24 cellular contexts compared by ENCODE assay signal in the genomic region with DNA sequence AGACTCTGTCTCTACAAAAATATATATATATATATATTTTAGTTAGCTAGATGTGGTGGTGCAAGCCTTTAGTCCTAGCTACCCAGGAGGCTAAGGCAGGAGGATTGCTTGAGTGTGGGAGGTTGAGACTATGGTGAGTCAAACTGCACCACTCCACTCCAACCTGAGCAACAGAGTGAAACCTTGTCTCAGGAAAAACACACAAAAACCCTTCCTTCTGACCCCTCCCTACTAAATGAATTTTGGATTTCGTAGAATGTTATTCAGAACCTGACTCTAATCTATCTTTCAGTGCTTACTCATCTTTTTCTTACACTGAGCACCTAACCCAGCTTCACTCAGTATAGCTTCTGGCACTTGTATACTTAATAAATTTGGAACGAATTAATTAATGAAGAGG. TPM values are rescaled to one million over a fixed set of nuclear protein-coding genes. Genes with fewer than 3 reads are reported as not detected.
A peak's percentile ranks its signal among the peaks of the same experiment; 100 is the strongest.
DNase-seq lines count a peak whose midpoint lies in the region; ATAC-seq and TF ChIP-seq lines count a peak whose summit lies in the region.
"Had no signal": no experiment of that assay in that cellular context is flagged by ENCODE, and none has a peak within 500 bp of the region (broad histone marks: within the 10 kb centered on the region; RNA-seq: fewer than 3 reads in every experiment).

No MANE protein-coding gene starts in this region.

- no peaks in the 10 kb centered on the region for H3K27me3 ChIP-seq in CD8-positive, alpha-beta T cell (ENCODE audit: insufficient read depth, low read length)
- no peaks in the 10 kb centered on the region for H3K27me3 ChIP-seq in gastrocnemius medialis
- H3K27me3 ChIP-seq in heart left ventricle, result peaks cover 0 to 3% (median 0%) of the 10 kb centered on the region in 9 donors
- H3K27me3 ChIP-seq: esophagus muscularis mucosa had no signal

- H3K36me3 Mint-ChIP-seq in CD8-positive, alpha-beta T cell, result no peaks in the 10 kb centered on the region
- H3K36me3 Mint-ChIP-seq in activated T-helper 2 cell treated with anti-CD3 and anti-CD28 coated beads, Interferon-gamma antibody, Interleukin-2, Interleukin-4, amounts not matched to agents 10 μg/mL and 5 μg/mL and 100 μg/mL, durations not matched to agents 14 hours and 24 hours and 36 hours (ENCODE audit: low read depth), result peaks cover 12% of the 10 kb centered on the region
- H3K36me3 Mint-ChIP-seq in naive thymus-derived CD8-positive, alpha-beta T cell, result peaks cover 0 to 5% (median 0%) of the 10 kb centered on the region in 3 donors
- H3K36me3 Mint-ChIP-seq: brain, type B pancreatic cell had no signal

- no peaks in the 10 kb centered on the region for H3K9me3 ChIP-seq in CD8-positive, alpha-beta T cell (ENCODE audit: low read length)
- H3K9me3 ChIP-seq in gastrocnemius medialis (no peaks in the 10 kb centered on the region), heart left ventricle (no peaks in the 10 kb centered on the region)
- H3K9me3 ChIP-seq: esophagus muscularis mucosa, gastroesophageal sphincter, mucosa of descending colon, SJSA1 had no signal

- peaks cover 2% of the 10 kb centered on the region for H3K9me3 Mint-ChIP-seq in CD8-positive, alpha-beta T cell
- peaks cover 5% of the 10 kb centered on the region for H3K9me3 Mint-ChIP-seq in activated T-helper 2 cell treated with anti-CD3 and anti-CD28 coated beads, Interferon-gamma antibody, Interleukin-2, Interleukin-4, amounts not matched to agents 10 μg/mL and 5 μg/mL and 100 μg/mL, durations not matched to agents 14 hours and 24 hours and 36 hours
- peaks cover 0 to 18% (median 0%) of the 10 kb centered on the region in 9 donors for H3K9me3 Mint-ChIP-seq in naive thymus-derived CD8-positive, alpha-beta T cell
- H3K9me3 Mint-ChIP-seq: brain, neural crest cell, type B pancreatic cell had no signal

- no peak for TF ChIP-seq POLR2A in gastrocnemius medialis (IDR thresholded peaks at IDR 0.05)
- TF ChIP-seq POLR2A in heart left ventricle (IDR thresholded peaks at IDR 0.05), result no peak

- H3K4me1 ChIP-seq in CD8-positive, alpha-beta T cell (ENCODE audit: insufficient read depth, low read length), result peaks cover 93% of the 10 kb centered on the region
- H3K4me1 ChIP-seq in gastrocnemius medialis (no peaks in the 10 kb centered on the region), heart left ventricle (no peaks in the 10 kb centered on the region)
- H3K4me1 ChIP-seq: esophagus muscularis mucosa, gastroesophageal sphincter, SJSA1 had no signal

- peak; percentile 65 for DNase-seq in activated CD4-positive, alpha-beta T cell treated with anti-CD3 and anti-CD28 coated beads for 48 hours
- DNase-seq in activated CD4-positive, alpha-beta T cell treated with anti-CD3 and anti-CD28 coated beads for 1 hour, result no peak
- DNase-seq in CD8-positive, alpha-beta T cell, result no peak
- no peak for DNase-seq in activated T-helper 2 cell treated with anti-CD3 and anti-CD28 coated beads, Interferon-gamma antibody, Interleukin-2, Interleukin-4, amounts not matched to agents 10 μg/mL and 5 μg/mL and 100 μg/mL, durations not matched to agents 14 hours and 24 hours and 36 hours (ENCODE audit: low spot score)
- DNase-seq in naive thymus-derived CD8-positive, alpha-beta T cell, result no peak
- DNase-seq in gastrocnemius medialis, result no peak
- no peak for DNase-seq in heart left ventricle
- DNase-seq: COR-L47, DND-41, islet precursor cell, mucosa of descending colon, NCI-H146, NCI-H2171, NCI-H524 treated with DMSO at 0.1 percent for 48 hours had no signal

- peak overlapping the region; percentile 23 for H3K4me3 Mint-ChIP-seq in CD8-positive, alpha-beta T cell
- no peak overlapping the region for H3K4me3 Mint-ChIP-seq in activated T-helper 2 cell treated with anti-CD3 and anti-CD28 coated beads, Interferon-gamma antibody, Interleukin-2, Interleukin-4, amounts not matched to agents 10 μg/mL and 5 μg/mL and 100 μg/mL, durations not matched to agents 14 hours and 24 hours and 36 hours (ENCODE audit: low read depth)
- H3K4me3 Mint-ChIP-seq in naive thymus-derived CD8-positive, alpha-beta T cell, result peak overlapping the region in 9 of 10 donors; percentile 25 to 79 (median 66)
- H3K4me3 Mint-ChIP-seq: brain, neural crest cell, type B pancreatic cell had no signal

- H3K27ac ChIP-seq in CD8-positive, alpha-beta T cell (ENCODE audit: low read depth, low read length), result peak overlapping the region; percentile 12
- H3K27ac ChIP-seq in gastrocnemius medialis, result no peak overlapping the region
- peak overlapping the region in 1 of 12 donors; percentile 24 for H3K27ac ChIP-seq in heart left ventricle
- H3K27ac ChIP-seq: esophagus muscularis mucosa, gastroesophageal sphincter, KMS-11, SJSA1, VCaP had no signal

- CTCF ChIA-PET in CD8-positive, alpha-beta T cell (lab: Charles Lee), result interaction anchor here (1.7 to 7.9 kb wide), 13 partner anchors 8 to 170 kb away, joined by 3 to 94 read pairs (median 15); a partner anchor contains a TSS

- intact Hi-C loops in CD8-positive, alpha-beta T cell (cut with DNase I, micrococcal nuclease), result loop anchor here in 1 of 2 experiments (2.0 kb wide), 1 partner anchor 13 kb away; no protein-coding TSS in a partner anchor
- intact Hi-C loops in activated T-helper 2 cell treated with anti-CD3 and anti-CD28 coated beads, Interferon-gamma antibody, Interleukin-2, Interleukin-4, amounts not matched to agents 10 μg/mL and 5 μg/mL and 100 μg/mL, durations not matched to agents 14 hours and 24 hours and 36 hours (cut with micrococcal nuclease), result no loop called here
- intact Hi-C loops in gastrocnemius medialis (cut with DNase I; ENCODE audit: low total_unique reads), result no loop called here
- intact Hi-C loops in heart left ventricle (cut with DNase I), result no loop called here

- POLR2A ChIA-PET in CD8-positive, alpha-beta T cell (lab: Charles Lee), result interaction anchor here (1.1 to 20.4 kb wide), 13 partner anchors 9 to 151 kb away, joined by 4 to 700 read pairs (median 20); a partner anchor contains a TSS
- POLR2A ChIA-PET in naive thymus-derived CD8-positive, alpha-beta T cell (lab: Charles Lee), result interaction anchor here (1.5 to 20.4 kb wide), 13 partner anchors 9 to 164 kb away, joined by 3 to 989 read pairs (median 31); a partner anchor contains a TSS

- H3K4me1 Mint-ChIP-seq in CD8-positive, alpha-beta T cell (ENCODE audit: low read depth), result peaks cover 80% of the 10 kb centered on the region
- peaks cover 66% of the 10 kb centered on the region for H3K4me1 Mint-ChIP-seq in activated T-helper 2 cell treated with anti-CD3 and anti-CD28 coated beads, Interferon-gamma antibody, Interleukin-2, Interleukin-4, amounts not matched to agents 10 μg/mL and 5 μg/mL and 100 μg/mL, durations not matched to agents 14 hours and 24 hours and 36 hours (ENCODE audit: low read depth)
- H3K4me1 Mint-ChIP-seq in naive thymus-derived CD8-positive, alpha-beta T cell, result peaks cover 47 to 80% (median 78%) of the 10 kb centered on the region in 4 donors
- H3K4me1 Mint-ChIP-seq: brain, neural crest cell had no signal

- no peak for TF ChIP-seq CTCF in CD8-positive, alpha-beta T cell (IDR thresholded peaks at IDR 0.05)
- no peak for TF ChIP-seq CTCF in gastrocnemius medialis (IDR thresholded peaks at IDR 0.05 in 4 of 5, conservative IDR thresholded peaks at IDR 0.05 in 1 of 5)
- no peak for TF ChIP-seq CTCF in heart left ventricle (IDR thresholded peaks at IDR 0.05)

- 80 to 83% (median 81%) methylated on average over 2 of the region's 2 CpGs for WGBS in heart left ventricle, 4 donors

- peak overlapping the region; percentile 94 for H3K27ac Mint-ChIP-seq in CD8-positive, alpha-beta T cell
- H3K27ac Mint-ChIP-seq in activated T-helper 2 cell treated with anti-CD3 and anti-CD28 coated beads, Interferon-gamma antibody, Interleukin-2, Interleukin-4, amounts not matched to agents 10 μg/mL and 5 μg/mL and 100 μg/mL, durations not matched to agents 14 hours and 24 hours and 36 hours, result peak overlapping the region; percentile 74
- peak overlapping the region in 9 of 10 donors; percentile 82 to 97 (median 96) for H3K27ac Mint-ChIP-seq in naive thymus-derived CD8-positive, alpha-beta T cell
- H3K27ac Mint-ChIP-seq: brain, type B pancreatic cell had no signal

- H3K27me3 Mint-ChIP-seq in CD8-positive, alpha-beta T cell (ENCODE audit: low read depth), result no peaks in the 10 kb centered on the region
- no peaks in the 10 kb centered on the region for H3K27me3 Mint-ChIP-seq in activated T-helper 2 cell treated with anti-CD3 and anti-CD28 coated beads, Interferon-gamma antibody, Interleukin-2, Interleukin-4, amounts not matched to agents 10 μg/mL and 5 μg/mL and 100 μg/mL, durations not matched to agents 14 hours and 24 hours and 36 hours (ENCODE audit: low read depth)
- H3K27me3 Mint-ChIP-seq in naive thymus-derived CD8-positive, alpha-beta T cell, result no peaks in the 10 kb centered on the region
- H3K27me3 Mint-ChIP-seq: type B pancreatic cell had no signal

- H3K4me3 ChIP-seq in CD8-positive, alpha-beta T cell (ENCODE audit: low read depth, low read length), result no peak overlapping the region
- H3K4me3 ChIP-seq in gastrocnemius medialis (no peak overlapping the region), heart left ventricle (no peak overlapping the region)
- H3K4me3 ChIP-seq: esophagus muscularis mucosa, gastroesophageal sphincter, mucosa of descending colon, SJSA1 had no signal

- H3K36me3 ChIP-seq in CD8-positive, alpha-beta T cell (ENCODE audit: insufficient read depth, low read length), result no peaks in the 10 kb centered on the region
- H3K36me3 ChIP-seq in gastrocnemius medialis, result no peaks in the 10 kb centered on the region
- no peaks in the 10 kb centered on the region for H3K36me3 ChIP-seq in heart left ventricle
- H3K36me3 ChIP-seq: esophagus muscularis mucosa, gastroesophageal sphincter, SJSA1 had no signal

- no peak for ATAC-seq in CD8-positive, alpha-beta T cell
- no peak for ATAC-seq in naive thymus-derived CD8-positive, alpha-beta T cell
- ATAC-seq in gastrocnemius medialis, result no peak
- ATAC-seq in HG02588 (IDR thresholded peaks at IDR 0.05; ENCODE audit: unreplicated experiment), result no peak
- ATAC-seq in heart left ventricle, result no peak
- ATAC-seq: gastroesophageal sphincter, mucosa of descending colon, sciatic nerve had no signal

- in situ Hi-C loops in gastrocnemius medialis (cut with MboI; ENCODE audit: low sequenced_read_pairs in 4 of 4), result no loop called here

RNA-seq across cellular contexts. Expression of a gene that starts 35.2 kb away (rescaled TPM):
- total RNA-seq in CD8-positive, alpha-beta T cell, result 100 to 1,000 TPM; 287 to 310 TPM
- total RNA-seq in activated T-helper 2 cell treated with anti-CD3 and anti-CD28 coated beads, Interferon-gamma antibody, Interleukin-2, Interleukin-4, amounts not matched to agents 10 μg/mL and 5 μg/mL and 100 μg/mL, durations not matched to agents 14 hours and 24 hours and 36 hours, result 60.9 and 66.9 TPM in 2 replicates
- total RNA-seq in naive thymus-derived CD8-positive, alpha-beta T cell, result 1,000 to 10,000 TPM; 1,319 to 1,437 TPM
- 100 to 1,000 TPM; 569 to 668 (median 661) TPM for polyA plus RNA-seq in naive thymus-derived CD8-positive, alpha-beta T cell
- total RNA-seq in gastrocnemius medialis, result 1 to 10 TPM in 1 of 4 donors, under 1 TPM in 3; 0.29 to 1.0 (median 0.72) TPM
- total RNA-seq in heart left ventricle, result 10 to 100 TPM in 1 of 9 donors, 1 to 10 TPM in 2, under 1 TPM in 6; 0.32 to 12.0 (median 0.61) TPM
- under 1 TPM; 0.27 to 0.82 TPM for polyA plus RNA-seq in heart left ventricle
- total RNA-seq: neural crest cell had no signal
